ENCODE assay signal across 8 cellular contexts in the genomic region with DNA sequence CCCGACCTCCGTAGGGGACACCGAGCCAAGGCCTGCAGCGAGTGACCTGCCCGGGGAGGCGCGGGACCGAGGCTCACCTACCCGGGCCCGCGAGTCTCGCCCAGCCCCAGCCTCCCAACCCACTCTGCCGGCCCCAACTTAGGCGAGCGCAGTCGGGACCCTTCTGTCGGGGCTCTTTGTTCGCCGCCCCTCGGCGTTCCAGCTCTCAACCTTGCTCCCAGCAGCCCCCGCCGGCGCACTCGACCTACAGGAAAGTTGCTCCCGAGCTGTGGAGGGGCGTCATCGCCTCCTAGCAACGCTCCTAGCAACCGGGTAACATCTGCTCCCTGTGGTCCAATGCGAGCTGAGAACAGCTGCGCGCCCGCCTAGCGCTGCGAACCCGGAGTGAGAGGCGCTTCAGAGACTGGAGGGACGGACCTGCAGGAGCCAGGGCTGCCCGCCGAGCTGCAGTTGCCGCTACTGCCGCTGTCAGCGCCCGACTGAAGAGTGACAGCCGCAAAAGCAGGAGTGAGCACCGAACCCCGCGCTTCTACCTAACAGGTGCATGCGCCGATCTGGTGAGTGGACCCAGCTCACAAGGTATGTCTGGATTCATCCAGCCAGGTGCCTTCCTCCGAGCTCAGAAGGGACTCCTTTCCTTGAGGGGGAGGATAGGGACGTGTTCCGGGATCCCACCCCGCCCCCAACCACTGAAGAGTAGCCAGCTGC.
A peak's percentile ranks its signal among the peaks of the same experiment; 100 is the strongest.
DNase-seq lines count a peak whose midpoint lies in the region; ATAC-seq and TF ChIP-seq lines count a peak whose summit lies in the region.

No MANE protein-coding gene starts in this region.

- H3K27me3 ChIP-seq in fibroblast of lung (ENCODE audit: control insufficient read depth, insufficient read depth, low read length) = peaks cover 21% of the 10 kb centered on the region
- H3K27me3 ChIP-seq in naive thymus-derived CD4-positive, alpha-beta T cell (ENCODE audit: control insufficient read depth in 2 of 2, insufficient read depth in 2 of 2, low read length in 2 of 2) = peaks cover 0 to 12% of the 10 kb centered on the region in 2 donors

- DNase-seq in NCI-H524 (lab: John Stamatoyannopoulos, UW) (peak; percentile 99), fibroblast of lung (ENCODE audit: low read depth in 2 of 2) (peak; percentile 71 to 74), cortex of kidney (lab: John Stamatoyannopoulos, UW) (no peak)
- DNase-seq in activated T-cell treated with anti-CD3 and anti-CD28 coated beads, Interleukin-2, amount 50 U/mL, for 48 hours = peak; percentile 72 to 77
- peak; percentile 28 to 58 (median 50) for DNase-seq in naive thymus-derived CD4-positive, alpha-beta T cell
- DNase-seq in stimulated activated CD8-positive, alpha-beta memory T cell treated with anti-CD3 and anti-CD28 coated beads, Interleukin-7, amount 100 ng/mL, for 48 hours (ENCODE audit: extremely low read depth in 1 of 2, low read depth in 1 of 2) = peak; percentile 41 to 44

- H3K4me1 Mint-ChIP-seq in naive thymus-derived CD4-positive, alpha-beta T cell = peaks cover 0 to 12% (median 9%) of the 10 kb centered on the region in 7 donors

- no peaks in the 10 kb centered on the region for H3K79me2 ChIP-seq in fibroblast of lung (ENCODE audit: control insufficient read depth, insufficient read depth, low read length)

- H3K4me3 ChIP-seq in fibroblast of lung (replicated peaks in 1 of 4; ENCODE audit: control extremely low read depth in 1 of 4, insufficient read depth in 1 of 4, low read depth in 3 of 4, low read length in 4 of 4) = peak overlapping the region; percentile 3 to 61 (median 36)
- H3K4me3 ChIP-seq in naive thymus-derived CD4-positive, alpha-beta T cell (ENCODE audit: low read length) = peak overlapping the region; percentile 46

- no peaks in the 10 kb centered on the region for H3K9me3 ChIP-seq in fibroblast of lung (ENCODE audit: control insufficient read depth, insufficient read depth, low read depth, low read length)
- H3K9me3 ChIP-seq in naive thymus-derived CD4-positive, alpha-beta T cell (ENCODE audit: control insufficient read depth in 2 of 3, low read length in 3 of 3) = no peaks in the 10 kb centered on the region

- CTCF ChIA-PET in naive thymus-derived CD4-positive, alpha-beta T cell (lab: Charles Lee) = no interaction called here

- H3K4me3 Mint-ChIP-seq in naive thymus-derived CD4-positive, alpha-beta T cell = peak overlapping the region; percentile 40 to 84 (median 74)

- no peak overlapping the region for H3K27ac ChIP-seq in fibroblast of lung (ENCODE audit: insufficient read depth, low read length)
- H3K27ac ChIP-seq in naive thymus-derived CD4-positive, alpha-beta T cell (ENCODE audit: low read depth, low read length) = no peak overlapping the region

- POLR2A ChIA-PET in naive thymus-derived CD4-positive, alpha-beta T cell (lab: Charles Lee) = no interaction called here

- ATAC-seq in GM18519 (IDR thresholded peaks at IDR 0.05; ENCODE audit: low FRiP score, unreplicated experiment) (peak; percentile 44), HG03066 (IDR thresholded peaks at IDR 0.05; ENCODE audit: low read depth, unreplicated experiment) (peak; percentile 96)
- peak; percentile 90 for ATAC-seq in naive thymus-derived CD4-positive, alpha-beta T cell

- intact Hi-C loops in naive thymus-derived CD4-positive, alpha-beta T cell (cut with micrococcal nuclease) = loop anchor here in 1 of 2 donors (5.0 kb wide), 1 partner anchor 650 kb away; no protein-coding TSS in a partner anchor

- H3K36me3 Mint-ChIP-seq in naive thymus-derived CD4-positive, alpha-beta T cell = no peaks in the 10 kb centered on the region

- no peaks in the 10 kb centered on the region for H3K36me3 ChIP-seq in fibroblast of lung (ENCODE audit: control insufficient read depth, insufficient read depth, low read length)
- H3K36me3 ChIP-seq in naive thymus-derived CD4-positive, alpha-beta T cell (ENCODE audit: control insufficient read depth in 2 of 3, insufficient read depth in 3 of 3, low read length in 3 of 3) = no peaks in the 10 kb centered on the region

- no peak overlapping the region for H3K9ac ChIP-seq in fibroblast of lung (ENCODE audit: insufficient read depth, low read length)

- H3K27me3 Mint-ChIP-seq in naive thymus-derived CD4-positive, alpha-beta T cell = peaks cover 66 to 89% (median 70%) of the 10 kb centered on the region in 5 donors

- no peaks in the 10 kb centered on the region for H3K4me1 ChIP-seq in fibroblast of lung (ENCODE audit: control insufficient read depth, extremely low read depth, insufficient read depth, low read length)
- peaks cover 0 to 7% of the 10 kb centered on the region in 2 donors for H3K4me1 ChIP-seq in naive thymus-derived CD4-positive, alpha-beta T cell (ENCODE audit: control insufficient read depth in 2 of 2, insufficient read depth in 2 of 2, low read length in 2 of 2)

- no peak overlapping the region for H3K27ac Mint-ChIP-seq in naive thymus-derived CD4-positive, alpha-beta T cell

- H2AFZ ChIP-seq in fibroblast of lung (ENCODE audit: low read length) = no peak overlapping the region

- TF ChIP-seq CTCF in fibroblast of lung (conservative IDR thresholded peaks at IDR 0.05 in 1 of 2, IDR thresholded peaks at IDR 0.05 in 1 of 2; ENCODE audit: low read depth in 1 of 2, low read length in 2 of 2) = peak; percentile 5 to 54

- H3K9me3 Mint-ChIP-seq in naive thymus-derived CD4-positive, alpha-beta T cell = no peaks in the 10 kb centered on the region

- H4K20me1 ChIP-seq in fibroblast of lung (ENCODE audit: control insufficient read depth, extremely low read depth, insufficient read depth, low read length) = peaks cover 2% of the 10 kb centered on the region

- H3K4me2 ChIP-seq in fibroblast of lung (ENCODE audit: extremely low read depth, insufficient read depth, low read length) = peak overlapping the region; percentile 73

Comparison
In these comparisons a context has a peak if more than half of its experiments do, and no peak if none do; other contexts are left out.
1. ATAC-seq: peak in every context shown above with its lines; median percentile 96 in HG03066; 90 in naive thymus-derived CD4-positive, alpha-beta T cell; 44 in GM18519.